ENCODE assay signal across 11 cellular contexts in genomic region chr20:10524643-10525042, GRCh38.
DNase-seq lines count a peak whose midpoint lies in the region; ATAC-seq and TF ChIP-seq lines count a peak whose summit lies in the region.
"Had no signal": no experiment of that assay in that cellular context is flagged by ENCODE, and none has a peak within 500 bp of the region (broad histone marks: within the 10 kb centered on the region; RNA-seq: fewer than 3 reads in every experiment).

No MANE protein-coding gene starts in this region.

- H4K20me1 ChIP-seq in H9 (ENCODE audit: control insufficient read depth, insufficient read depth, insufficient read length) = no peaks in the 10 kb centered on the region

- no peak overlapping the region for H3K9ac ChIP-seq in H9 (ENCODE audit: extremely low read depth, insufficient read length, low read length)

- H3K18ac ChIP-seq in H9 (ENCODE audit: insufficient read length, low read depth, low read length) = peak overlapping the region; percentile 16

- no peaks in the 10 kb centered on the region for H3K27me3 Mint-ChIP-seq in H9 (ENCODE audit: low read depth)
- H3K27me3 Mint-ChIP-seq in nephron progenitor cell (ENCODE audit: low read depth, poor library complexity) = no peaks in the 10 kb centered on the region
- H3K27me3 Mint-ChIP-seq: naive thymus-derived CD4-positive, alpha-beta T cell had no signal

- no peak overlapping the region for H3K56ac ChIP-seq in H9 (ENCODE audit: insufficient read length, low read depth, low read length)

- H2BK12ac ChIP-seq in H9 (ENCODE audit: insufficient read length, low read depth, low read length) = no peak overlapping the region

- H2BK20ac ChIP-seq in H9 (ENCODE audit: low read depth, low read length, poor library complexity, severe bottlenecking) = no peak overlapping the region

- peaks cover 6% of the 10 kb centered on the region; the same call in 1 of the 2 replicates for H3K4me1 ChIP-seq in H9 (ENCODE audit: insufficient read depth, low read length)

- H3K4ac ChIP-seq in H9 (ENCODE audit: low read depth, low read length) = no peak overlapping the region

- H3K9me3 ChIP-seq in H9 (ENCODE audit: control insufficient read depth, low read depth, low read length) = no peaks in the 10 kb centered on the region
- H3K9me3 ChIP-seq: adrenal gland had no signal

- no peak overlapping the region for H3K23ac ChIP-seq in H9 (ENCODE audit: insufficient read length, low read depth, low read length)

- no peaks in the 10 kb centered on the region for H3K27me3 ChIP-seq in H9 (ENCODE audit: insufficient read depth, low read length)
- H3K27me3 ChIP-seq: adrenal gland had no signal

- 0 out of 2 replicates have a peak, but pooled peaks cover 2% of the 10 kb centered on the region for H3K79me2 ChIP-seq in H9 (ENCODE audit: insufficient read depth, low read length)

- H2AFZ ChIP-seq in H9 (ENCODE audit: low read length) = no peak overlapping the region

- H3K4me2 ChIP-seq in H9 (ENCODE audit: insufficient read depth, insufficient read length, low read length) = no peak overlapping the region

- no peak overlapping the region for H4K91ac ChIP-seq in H9 (ENCODE audit: insufficient read length, low read depth, low read length)

- H2BK15ac ChIP-seq in H9 (ENCODE audit: low read depth, low read length) = no peak overlapping the region

- no peak overlapping the region for H2AK5ac ChIP-seq in H9 (ENCODE audit: insufficient read length, low read length)

- H4K8ac ChIP-seq in H9 (replicated peaks; ENCODE audit: insufficient read length, low read depth, low read length) = no peak overlapping the region

- TF ChIP-seq CTCF in H9 (conservative IDR thresholded peaks at IDR 0.05) (no peak), nephron progenitor cell (IDR thresholded peaks at IDR 0.05) (no peak), GM10266 (IDR thresholded peaks at IDR 0.05; ENCODE audit: control insufficient read depth, insufficient read depth, low read depth, missing control alignments) (no peak)

- H3K14ac ChIP-seq in H9 (ENCODE audit: insufficient read depth, low read length) = no peak overlapping the region

- H3K23me2 ChIP-seq in H9 (ENCODE audit: insufficient read length, low read depth, low read length, poor library complexity, severe bottlenecking) = no peaks in the 10 kb centered on the region

- H2BK5ac ChIP-seq in H9 (ENCODE audit: insufficient read length, low read length) = no peak overlapping the region

- H3K36me3 Mint-ChIP-seq in H9 (ENCODE audit: insufficient read depth in 1 of 3, low read depth in 3 of 3) (no peaks in the 10 kb centered on the region), nephron progenitor cell (ENCODE audit: low read depth) (peaks cover 7% of the 10 kb centered on the region)

- no CpG with 5 or more reads among the region's 4 CpGs for WGBS in H9 (ENCODE audit: extremely low coverage, insufficient read length, low lambda C conversion rate)

- H2BK120ac ChIP-seq in H9 (ENCODE audit: low read depth, low read length, poor library complexity, severe bottlenecking) = no peak overlapping the region

- H3K27ac Mint-ChIP-seq in H9 (no peak overlapping the region), nephron progenitor cell (peak overlapping the region; percentile 84)
- H3K27ac Mint-ChIP-seq: naive thymus-derived CD4-positive, alpha-beta T cell had no signal

- H3K9me3 Mint-ChIP-seq in H9 = no peaks in the 10 kb centered on the region
- H3K9me3 Mint-ChIP-seq in nephron progenitor cell = no peaks in the 10 kb centered on the region
- H3K9me3 Mint-ChIP-seq: naive thymus-derived CD4-positive, alpha-beta T cell had no signal

- peaks cover 49 to 53% of the 10 kb centered on the region in 2 experiments for H3K4me1 Mint-ChIP-seq in H9
- H3K4me1 Mint-ChIP-seq in nephron progenitor cell = peaks cover 68% of the 10 kb centered on the region

- no peaks in the 10 kb centered on the region for H3K79me1 ChIP-seq in H9 (ENCODE audit: insufficient read depth, low read depth, low read length, poor library complexity, severe bottlenecking)

- no peak overlapping the region for H3T11ph ChIP-seq in H9 (ENCODE audit: low read length)

- no peak for DNase-seq in H9
- DNase-seq in NCI-H226 = peak; percentile 18
- peak in 1 of 61 donors; percentile 58 for DNase-seq in caudate nucleus (lab: John Stamatoyannopoulos, UW)
- DNase-seq in nephron progenitor cell = no peak
- DNase-seq in stimulated activated CD4-positive, alpha-beta T cell treated with anti-CD3 and anti-CD28 coated beads, Interleukin-4, amount 100 ng/mL, for 1 hour = no peak
- DNase-seq in GM10266 (ENCODE audit: extremely low spot score) = no peak
- DNase-seq: activated CD4-positive, CD25-positive, alpha-beta regulatory T cell; naive thymus-derived CD4-positive, alpha-beta T cell had no signal

- H4K5ac ChIP-seq in H9 (ENCODE audit: insufficient read length, low read depth, low read length) = no peak overlapping the region

- ATAC-seq in GM21619 (IDR thresholded peaks at IDR 0.05; ENCODE audit: unreplicated experiment) (no peak), GM21786 (IDR thresholded peaks at IDR 0.05; ENCODE audit: unreplicated experiment) (no peak)
- ATAC-seq: naive thymus-derived CD4-positive, alpha-beta T cell had no signal

- no peak overlapping the region for H3K27ac ChIP-seq in H9 (ENCODE audit: insufficient read length, low read depth, low read length)
- H3K27ac ChIP-seq in caudate nucleus (ENCODE audit: low read depth, low read length) = peak overlapping the region; percentile 1

- H3K4me3 Mint-ChIP-seq in H9 (no peak overlapping the region; a peak in 1 of 5 replicates), nephron progenitor cell (no peak overlapping the region)
- H3K4me3 Mint-ChIP-seq: naive thymus-derived CD4-positive, alpha-beta T cell had no signal
